In the genomic region with DNA sequence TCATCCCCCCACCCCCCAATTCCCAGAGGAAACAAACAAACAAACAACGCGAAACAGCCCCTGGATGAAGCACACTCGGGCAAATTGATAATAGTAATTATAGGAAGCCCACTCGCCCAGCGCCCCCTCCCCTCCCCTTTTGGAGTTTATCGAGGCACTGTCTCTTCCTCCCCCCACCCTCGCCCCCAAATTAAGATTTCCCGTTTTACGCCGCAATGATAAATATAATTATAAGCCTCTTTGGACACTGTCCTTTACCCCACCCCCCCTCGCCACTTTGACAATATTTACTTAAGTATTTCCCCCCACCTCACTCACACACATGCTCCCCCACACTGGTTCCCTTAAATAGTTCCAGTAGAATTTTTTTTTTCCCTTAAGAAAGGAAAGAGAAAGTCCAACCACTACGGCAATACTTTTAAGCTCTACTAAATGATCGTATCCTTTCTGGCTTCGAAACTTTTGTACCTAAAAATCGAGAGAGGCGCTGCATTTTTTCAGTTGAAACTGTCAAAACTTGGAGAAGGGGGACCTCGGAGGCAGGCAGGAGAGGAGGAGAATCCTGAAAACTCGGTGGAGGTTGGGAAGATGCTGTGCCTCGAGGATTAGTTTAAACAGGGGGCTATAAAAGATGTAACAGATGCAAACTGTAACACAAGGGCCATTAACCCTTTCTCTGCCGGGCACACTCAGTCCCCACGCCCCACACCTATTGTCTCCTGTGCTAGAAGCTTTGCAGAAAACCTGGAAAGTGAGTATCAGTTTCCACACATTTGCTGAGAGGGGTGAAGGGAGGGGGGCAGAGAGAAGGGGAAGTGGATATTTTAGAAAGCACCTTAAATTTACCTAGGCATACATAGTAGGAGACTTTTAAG, we compare ENCODE assay signal across 8 cellular contexts. TPM values are rescaled to one million over a fixed set of nuclear protein-coding genes. Genes with fewer than 3 reads are reported as not detected.
DNase-seq lines count a peak whose midpoint lies in the region; ATAC-seq, FAIRE-seq and TF ChIP-seq lines count a peak whose summit lies in the region.

No MANE protein-coding gene starts in this region.

- H3K9me3 Mint-ChIP-seq in WTC11, result no peaks in the 10 kb centered on the region

- TF ChIP-seq POLR2A in H1 (IDR thresholded peaks at IDR 0.05; ENCODE audit: control extremely low read depth in 1 of 2, low read depth in 2 of 2, low read length in 2 of 2), result no peak

- peaks cover 50% of the 10 kb centered on the region for H3K4me1 Mint-ChIP-seq in WTC11

- CTCF ChIA-PET in H1 (lab: Charles Lee; ENCODE audit: partially characterized antibody), result interaction anchor here (0.7 kb wide), 1 partner anchor 66 kb away, joined by 3 read pairs; no protein-coding TSS in a partner anchor
- CTCF ChIA-PET in WTC11 (lab: Charles Lee), result no interaction called here

- H3K4me3 Mint-ChIP-seq in WTC11, result no peak overlapping the region

- H3K23ac ChIP-seq in H1 (ENCODE audit: insufficient read length) (no peak overlapping the region), neuronal stem cell (ENCODE audit: low read depth, low read length, poor library complexity) (no peak overlapping the region)

- H3K27ac Mint-ChIP-seq in WTC11, result no peak overlapping the region

- H3K36me3 ChIP-seq in DND-41 (ENCODE audit: insufficient read depth, low read length), result no peaks in the 10 kb centered on the region
- no peaks in the 10 kb centered on the region for H3K36me3 ChIP-seq in H1 (ENCODE audit: control insufficient read depth in 2 of 4, insufficient read depth in 4 of 4, low read length in 3 of 4)
- peaks cover 0 to 25% of the 10 kb centered on the region in 2 donors for H3K36me3 ChIP-seq in neuronal stem cell (replicated peaks in 1 of 2; ENCODE audit: control insufficient read depth in 2 of 2, insufficient read depth in 2 of 2, low read length in 2 of 2)

- no peak overlapping the region for H4K5ac ChIP-seq in H1 (ENCODE audit: insufficient read length, low read depth, low read length)

- no peak overlapping the region for H4K8ac ChIP-seq in H1 (ENCODE audit: extremely low read depth, insufficient read depth, low read length)
- no peak overlapping the region for H4K8ac ChIP-seq in neuronal stem cell (ENCODE audit: low read depth, low read length)

- no peak overlapping the region for H2BK12ac ChIP-seq in H1 (ENCODE audit: low read depth, low read length)
- H2BK12ac ChIP-seq in neuronal stem cell (ENCODE audit: low read length), result no peak overlapping the region

- TF ChIP-seq EP300 in H1 (IDR thresholded peaks at IDR 0.05; ENCODE audit: borderline replicate concordance in 1 of 2, low read depth in 2 of 2, low read length in 2 of 2), result no peak

- TF ChIP-seq CTCF in DND-41 (IDR thresholded peaks at IDR 0.05; ENCODE audit: borderline replicate concordance, extremely low read depth, low read length, poor library complexity, severe bottlenecking) (no peak), H1 (IDR thresholded peaks at IDR 0.05; ENCODE audit: control extremely low read depth in 1 of 3, insufficient read depth in 1 of 3, low read depth in 1 of 3, low read length in 3 of 3) (no peak), WTC11 (IDR thresholded peaks at IDR 0.05) (no peak)

- H3K56ac ChIP-seq in H1 (replicated peaks; ENCODE audit: insufficient read length, low read depth, low read length), result no peak overlapping the region

- H3K36me3 Mint-ChIP-seq in WTC11, result no peaks in the 10 kb centered on the region

- FAIRE-seq in H1 (lab: Jason Lieb, UNC), result no peak

- H3K9me3 ChIP-seq in DND-41 (ENCODE audit: insufficient read depth, low read length, severe bottlenecking), result no peaks in the 10 kb centered on the region
- no peaks in the 10 kb centered on the region for H3K9me3 ChIP-seq in H1 (ENCODE audit: insufficient read depth in 2 of 2, low read depth in 1 of 2, low read length in 1 of 2)
- H3K9me3 ChIP-seq in neuronal stem cell (replicated peaks in 1 of 2; ENCODE audit: control insufficient read depth in 2 of 2, insufficient read depth in 1 of 2, low read depth in 1 of 2, low read length in 2 of 2), result no peaks in the 10 kb centered on the region

- H2BK120ac ChIP-seq in H1 (replicated peaks; ENCODE audit: low read depth, low read length) (no peak overlapping the region), neuronal stem cell (ENCODE audit: low read depth, low read length) (no peak overlapping the region)

- H3K79me2 ChIP-seq in DND-41 (ENCODE audit: insufficient read depth, low read length) (peaks cover 43% of the 10 kb centered on the region), H1 (ENCODE audit: control insufficient read depth in 1 of 2, insufficient read depth in 2 of 2, low read length in 2 of 2) (no peaks in the 10 kb centered on the region)

- H3K14ac ChIP-seq in H1 (ENCODE audit: insufficient read length) (no peak overlapping the region), neuronal stem cell (ENCODE audit: low read length) (no peak overlapping the region)

- H3K18ac ChIP-seq in H1 (ENCODE audit: extremely low read depth, low read length), result 0 out of 2 replicates have a peak overlapping the region, but pooled peaks have one; percentile 40
- H3K18ac ChIP-seq in neuronal stem cell (ENCODE audit: low read length), result no peak overlapping the region

- H2BK20ac ChIP-seq in H1 (ENCODE audit: low read length), result no peak overlapping the region

- H3K79me1 ChIP-seq in H1 (ENCODE audit: low read depth, low read length), result no peaks in the 10 kb centered on the region
- H3K79me1 ChIP-seq in neuronal stem cell (ENCODE audit: low read depth, low read length), result no peaks in the 10 kb centered on the region

- no peak for DNase-seq in DND-41
- peak; percentile 93 for DNase-seq in NCI-H82 (lab: John Stamatoyannopoulos, UW)
- no peak for DNase-seq in H1 (ENCODE audit: low read depth in 1 of 2, low spot score in 2 of 2)
- DNase-seq in neuronal stem cell (ENCODE audit: low spot score), result no peak
- no peak for DNase-seq in C1 segment of cervical spinal cord (lab: John Stamatoyannopoulos, UW)
- DNase-seq in WTC11 (ENCODE audit: low spot score), result no peak
- DNase-seq in occipital lobe (lab: John Stamatoyannopoulos, UW), result no peak
- no peak for DNase-seq in LoVo (ENCODE audit: low spot score)

- H3K4ac ChIP-seq in H1 (replicated peaks; ENCODE audit: insufficient read length, low read depth, low read length) (no peak overlapping the region), neuronal stem cell (ENCODE audit: low read length) (no peak overlapping the region)

- H3K23me2 ChIP-seq in H1 (ENCODE audit: low read depth, low read length), result peaks cover 18% of the 10 kb centered on the region

- no peak overlapping the region for H2AK5ac ChIP-seq in H1 (ENCODE audit: low read depth, low read length)
- no peak overlapping the region for H2AK5ac ChIP-seq in neuronal stem cell (ENCODE audit: low read depth, low read length)

- ATAC-seq in DND-41 (ENCODE audit: insufficient read depth, low read depth) (no peak), WTC11 (no peak)

- H3K4me3 ChIP-seq in DND-41 (ENCODE audit: low read depth in 1 of 2, low read length in 2 of 2), result peak overlapping the region; percentile 55 to 71; a peak in 3 of 4 replicates
- peak overlapping the region; percentile 35 to 77 (median 64); a peak in 5 of 8 replicates for H3K4me3 ChIP-seq in H1 (ENCODE audit: extremely low read depth in 1 of 4, insufficient read depth in 2 of 4, low read depth in 3 of 4, low read length in 4 of 4)
- peak overlapping the region; percentile 79 to 90 for H3K4me3 ChIP-seq in neuronal stem cell (ENCODE audit: low read length in 2 of 2)

- H3K4me1 ChIP-seq in DND-41 (ENCODE audit: insufficient read depth, low read length) (peaks cover 60% of the 10 kb centered on the region), H1 (replicated peaks in 1 of 4; ENCODE audit: control insufficient read depth in 3 of 4, insufficient read depth in 4 of 4, low read length in 3 of 4) (peaks cover 7 to 23% (median 10%) of the 10 kb centered on the region in 4 experiments; a peak in 5 of 7 replicates), neuronal stem cell (ENCODE audit: control insufficient read depth in 2 of 2, insufficient read depth in 1 of 2, low read depth in 1 of 2, low read length in 2 of 2) (peaks cover 14 to 47% of the 10 kb centered on the region in 2 donors)

- H4K91ac ChIP-seq in H1 (replicated peaks; ENCODE audit: insufficient read length, low read length) (no peak overlapping the region), neuronal stem cell (ENCODE audit: low read depth, low read length, poor library complexity) (no peak overlapping the region)

- H3K27ac ChIP-seq in DND-41 (ENCODE audit: low read length) (peak overlapping the region; percentile 83), H1 (ENCODE audit: low read depth, low read length) (no peak overlapping the region), neuronal stem cell (replicated peaks; ENCODE audit: low read length) (peak overlapping the region; percentile 19)

- H3K9ac ChIP-seq in DND-41 (ENCODE audit: low read depth, low read length) (peak overlapping the region; percentile 75), H1 (replicated peaks in 1 of 4; ENCODE audit: extremely low read depth in 1 of 4, low read depth in 3 of 4, low read length in 3 of 4) (no peak overlapping the region), neuronal stem cell (ENCODE audit: low read depth, low read length, poor library complexity) (peak overlapping the region; percentile 32)

- no peak overlapping the region for H2BK5ac ChIP-seq in H1 (ENCODE audit: low read depth, low read length)
- H2BK5ac ChIP-seq in neuronal stem cell (ENCODE audit: low read length), result peak overlapping the region; percentile 79

- H3K27me3 Mint-ChIP-seq in WTC11 (ENCODE audit: low read depth), result peaks cover 44% of the 10 kb centered on the region

- H4K20me1 ChIP-seq in DND-41 (ENCODE audit: insufficient read depth, low read length) (0 out of 2 replicates have a peak, but pooled peaks cover 4% of the 10 kb centered on the region), H1 (replicated peaks in 1 of 2; ENCODE audit: control insufficient read depth in 1 of 2, insufficient read depth in 2 of 2, low read length in 2 of 2) (peaks cover 0 to 2% of the 10 kb centered on the region in 2 experiments)

- POLR2A ChIA-PET in H1 (lab: Charles Lee; ENCODE audit: partially characterized antibody) (interaction anchor here (0.6 to 0.7 kb wide), 3 partner anchors 43 to 781 kb away, joined by 3 to 4 read pairs (median 4); no protein-coding TSS in a partner anchor), WTC11 (lab: Charles Lee) (no interaction called here)

- H3K4me2 ChIP-seq in DND-41 (ENCODE audit: insufficient read depth, low read length), result peak overlapping the region; percentile 83
- H3K4me2 ChIP-seq in H1 (ENCODE audit: insufficient read depth in 1 of 2, low read depth in 2 of 2, low read length in 2 of 2), result peak overlapping the region; percentile 75 to 90
- peak overlapping the region; percentile 58 for H3K4me2 ChIP-seq in neuronal stem cell (ENCODE audit: insufficient read depth, low read length, poor library complexity, severe bottlenecking)

- no peak for TF ChIP-seq RAD21 in H1 (IDR thresholded peaks at IDR 0.05 in 1 of 2, conservative IDR thresholded peaks at IDR 0.05 in 1 of 2; ENCODE audit: low read depth in 2 of 2, low read length in 2 of 2)

- H2AFZ ChIP-seq in DND-41 (ENCODE audit: low read depth, low read length), result peak overlapping the region; percentile 76
- H2AFZ ChIP-seq in H1 (ENCODE audit: low read length), result no peak overlapping the region
- H2AFZ ChIP-seq in neuronal stem cell (ENCODE audit: low read length), result peak overlapping the region; percentile 36

- H3K27me3 ChIP-seq in DND-41 (ENCODE audit: insufficient read depth, low read length, poor library complexity), result peaks cover 18% of the 10 kb centered on the region
- H3K27me3 ChIP-seq in H1 (replicated peaks in 1 of 4; ENCODE audit: control insufficient read depth in 3 of 4, extremely low read depth in 1 of 4, insufficient read depth in 3 of 4, low read length in 3 of 4), result peaks cover 52 to 85% (median 82%) of the 10 kb centered on the region in 4 experiments
- H3K27me3 ChIP-seq in neuronal stem cell (ENCODE audit: control insufficient read depth in 3 of 3, insufficient read depth in 3 of 3, low read depth in 1 of 3, low read length in 3 of 3), result no peaks in the 10 kb centered on the region

- WGBS in H1 (ENCODE audit: extremely low coverage in 1 of 2, insufficient coverage in 1 of 2, insufficient read length in 1 of 2, insufficient replicate concordance in 2 of 2, low coverage in 1 of 2, low lambda C conversion rate in 2 of 2, missing lambda C conversion rate in 1 of 2), 2 experiments, result 4% methylated on average over 16 of the region's 21 CpGs; no CpG with 5 or more reads in 1 of the 2 experiments
- WGBS in neuronal stem cell (ENCODE audit: extremely low coverage in 2 of 2, insufficient read length in 2 of 2, insufficient replicate concordance in 1 of 2), 2 donors, result no CpG with 5 or more reads among the region's 21 CpGs

- H2BK15ac ChIP-seq in H1 (ENCODE audit: low read length), result no peak overlapping the region
- H2BK15ac ChIP-seq in neuronal stem cell (ENCODE audit: low read length), result no peak overlapping the region

RNA-seq across cellular contexts. Expression of a gene that starts 1.9 kb away (rescaled TPM):
- 0.13 TPM in 1 of 2 replicates, not detected in the other for total RNA-seq in H1 (2021; fragmentation: NEBNext Ultra II Directional; extraction: Animal tissue kit (Norgen Biotek cat#: 25700))
- polyA plus RNA-seq in H1 (2011; rRNA removed), result 0.22 and 0.38 TPM in 2 replicates
- polyA plus RNA-seq in H1 (2011; cell fraction: cytosol; rRNA removed), result 0.40 TPM
- polyA plus RNA-seq in H1 (2011; cell fraction: nucleus; rRNA removed), result 1.00 TPM
- polyA plus RNA-seq in H1 (2012, experiment 1 of 2), result 0.46 to 0.78 TPM (median 0.66 TPM) in 4 replicates
- polyA plus RNA-seq in H1 (2012, experiment 2 of 2), result 0.07 TPM
- 0.04 TPM for polyA plus RNA-seq in H1 (2013, experiment 1 of 2)
- 0.04 TPM for polyA plus RNA-seq in H1 (2013, experiment 2 of 2)
- polyA minus RNA-seq in H1 (2011; rRNA and poly(A)+ RNA removed), result 1.2 and 1.6 TPM in 2 replicates
- 1.8 TPM for polyA minus RNA-seq in H1 (2011; cell fraction: cytosol; rRNA and poly(A)+ RNA removed)
- polyA minus RNA-seq in H1 (2011; cell fraction: nucleus; rRNA and poly(A)+ RNA removed), result 3.4 TPM
- polyA plus RNA-seq in neuronal stem cell (2013, experiment 1 of 2), result 18.6 TPM
- polyA plus RNA-seq in neuronal stem cell (2013, experiment 2 of 2), result 19.1 TPM
- 0.42 to 0.85 TPM (median 0.46 TPM) in 3 replicates for total RNA-seq in WTC11 (2021)
- 430 TPM for total RNA-seq in occipital lobe

Comparison
In these comparisons a context has a peak if more than half of its experiments do, and no peak if none do; other contexts are left out.
1. H3K9ac ChIP-seq: peak in DND-41 (single experiment) and neuronal stem cell (single experiment); none in H1 (0 of 4).
2. RNA of a gene that starts 1.9 kb away (total RNA-seq): 430 TPM in occipital lobe (single experiment); 0.42 to 0.85 TPM in WTC11 and 0.13 TPM in H1; every median in the first group is over 100 times any median in the second.
3. Peak in every context shown above with its lines, with median percentiles within 50 percentile points of each other: H3K4me2 ChIP-seq and H3K4me3 ChIP-seq.